24 cellular contexts compared by ENCODE assay signal in genomic region chr17:49976828-49977202, GRCh38. TPM values are rescaled to one million over a fixed set of nuclear protein-coding genes. Genes with fewer than 3 reads are reported as not detected.
A peak's percentile ranks its signal among the peaks of the same experiment; 100 is the strongest.
DNase-seq lines count a peak whose midpoint lies in the region; ATAC-seq, FAIRE-seq and TF ChIP-seq lines count a peak whose summit lies in the region.
"Had no signal": no experiment of that assay in that cellular context is flagged by ENCODE, and none has a peak within 500 bp of the region (broad histone marks: within the 10 kb centered on the region; RNA-seq: fewer than 3 reads in every experiment).

No MANE protein-coding gene starts in this region.

- in situ Hi-C loops in G401 (cut with HindIII; ENCODE audit: low sequenced_read_pairs), result loop anchor here (5.0 kb wide), 1 partner anchor 95 kb away; no protein-coding TSS in a partner anchor

- no CpG with 5 or more reads among the region's 4 CpGs for WGBS in neuronal stem cell (ENCODE audit: extremely low coverage in 2 of 2, insufficient read length in 2 of 2, insufficient replicate concordance in 1 of 2), 2 donors

- no peak overlapping the region for H3K4me3 ChIP-seq in bronchial epithelial cell (ENCODE audit: low read depth, low read length)
- no peak overlapping the region for H3K4me3 ChIP-seq in neuronal stem cell (ENCODE audit: low read length in 2 of 2)
- H3K4me3 ChIP-seq: BLaER1, GM12878, GM23248 had no signal

- H2AK5ac ChIP-seq in neuronal stem cell (ENCODE audit: low read depth, low read length), result no peak overlapping the region

- no peak overlapping the region for H2BK5ac ChIP-seq in neuronal stem cell (ENCODE audit: low read length)

- no peaks in the 10 kb centered on the region for H3K9me3 ChIP-seq in neuronal stem cell (replicated peaks in 1 of 2; ENCODE audit: control insufficient read depth in 2 of 2, insufficient read depth in 1 of 2, low read depth in 1 of 2, low read length in 2 of 2)
- H3K9me3 ChIP-seq: BLaER1 had no signal

- H3K4ac ChIP-seq in neuronal stem cell (ENCODE audit: low read length), result no peak overlapping the region

- no peak for TF ChIP-seq CTCF in bronchial epithelial cell (IDR thresholded peaks at IDR 0.05; ENCODE audit: insufficient read depth, low read length, severe bottlenecking)
- no peak for TF ChIP-seq CTCF in GM10248 (IDR thresholded peaks at IDR 0.05; ENCODE audit: control extremely low read depth, extremely low read depth, low read depth, missing control alignments)

- ATAC-seq in GM21526 (IDR thresholded peaks at IDR 0.05; ENCODE audit: low FRiP score, unreplicated experiment), result no peak
- ATAC-seq: GM12878 had no signal

- H2BK120ac ChIP-seq in neuronal stem cell (ENCODE audit: low read depth, low read length), result no peak overlapping the region

- DNase-seq in G401 (ENCODE audit: low spot score), result peak; percentile 45
- no peak for DNase-seq in HTR-8/SVneo (ENCODE audit: insufficient read length, low spot score)
- no peak for DNase-seq in bronchial epithelial cell (ENCODE audit: low read depth)
- DNase-seq in neuronal stem cell (ENCODE audit: low spot score), result no peak
- no peak for DNase-seq in activated effector memory CD4-positive, alpha-beta T cell treated with Interleukin-2 at 50 U/mL for 16 hours
- no peak for DNase-seq in NCI-H2171 (lab: John Stamatoyannopoulos, UW)
- no peak for DNase-seq in GM10248 (ENCODE audit: extremely low spot score)
- DNase-seq: 8988T; CD4-positive, alpha-beta memory T cell; DMS153; DND-41; EL; GDM1; GM23248; HCEC 1CT; HFFc6 had no signal

- no peak overlapping the region for H3K4me2 ChIP-seq in neuronal stem cell (ENCODE audit: insufficient read depth, low read length, poor library complexity, severe bottlenecking)

- H3K27me3 ChIP-seq in bronchial epithelial cell (ENCODE audit: control insufficient read depth, insufficient read depth, low read length) (peaks cover 20% of the 10 kb centered on the region), neuronal stem cell (ENCODE audit: control insufficient read depth in 3 of 3, insufficient read depth in 3 of 3, low read depth in 1 of 3, low read length in 3 of 3) (peaks cover 20 to 98% (median 33%) of the 10 kb centered on the region in 3 experiments)

- CTCF ChIA-PET in GM10248 (lab: Yijun Ruan, JAX), result interaction anchor here (0.9 to 5.1 kb wide), 6 partner anchors 12 to 111 kb away, joined by 3 to 47 read pairs (median 6); no protein-coding TSS in a partner anchor

- no peaks in the 10 kb centered on the region for H3K79me1 ChIP-seq in neuronal stem cell (ENCODE audit: low read depth, low read length)

- H2AFZ ChIP-seq in neuronal stem cell (ENCODE audit: low read length), result no peak overlapping the region
- H2AFZ ChIP-seq: GM23248 had no signal

- H4K8ac ChIP-seq in neuronal stem cell (ENCODE audit: low read depth, low read length), result no peak overlapping the region

- FAIRE-seq in HTR-8/SVneo (lab: Jason Lieb, UNC) (peak; percentile 40), bronchial epithelial cell (lab: Jason Lieb, UNC) (peak; percentile 28)
- FAIRE-seq: GM12878 had no signal

- no peak overlapping the region for H3K9ac ChIP-seq in neuronal stem cell (ENCODE audit: low read depth, low read length, poor library complexity)
- H3K9ac ChIP-seq: BLaER1, GM23248 had no signal

- no peak overlapping the region for H4K91ac ChIP-seq in neuronal stem cell (ENCODE audit: low read depth, low read length, poor library complexity)

- POLR2A ChIA-PET in GM10248 (lab: Yijun Ruan, JAX), result no interaction called here

- H3K27ac ChIP-seq in neuronal stem cell (replicated peaks; ENCODE audit: low read length), result no peak overlapping the region
- H3K27ac ChIP-seq: BLaER1, GM23248, HL-60 had no signal

- H3K14ac ChIP-seq in neuronal stem cell (ENCODE audit: low read length), result peak overlapping the region; percentile 1

- peaks cover 0 to 20% of the 10 kb centered on the region in 2 donors for H3K4me1 ChIP-seq in neuronal stem cell (ENCODE audit: control insufficient read depth in 2 of 2, insufficient read depth in 1 of 2, low read depth in 1 of 2, low read length in 2 of 2)

- no peak overlapping the region for H3K18ac ChIP-seq in neuronal stem cell (ENCODE audit: low read length)

- H3K36me3 ChIP-seq in bronchial epithelial cell (ENCODE audit: control insufficient read depth, insufficient read depth, low read length) (no peaks in the 10 kb centered on the region), neuronal stem cell (replicated peaks in 1 of 2; ENCODE audit: control insufficient read depth in 2 of 2, insufficient read depth in 2 of 2, low read length in 2 of 2) (no peaks in the 10 kb centered on the region)
- H3K36me3 ChIP-seq: BLaER1 had no signal

- H2BK12ac ChIP-seq in neuronal stem cell (ENCODE audit: low read length), result no peak overlapping the region

- H2BK15ac ChIP-seq in neuronal stem cell (ENCODE audit: low read length), result no peak overlapping the region

- no peak overlapping the region for H3K23ac ChIP-seq in neuronal stem cell (ENCODE audit: low read depth, low read length, poor library complexity)

RNA-seq across cellular contexts. Expression of gene DLX4, which starts 7.8 kb away (rescaled TPM):
- 22.6 and 23.7 TPM in 2 replicates for total RNA-seq in G401 (2014; rRNA removed; shearing (Covaris generic))
- total RNA-seq in bronchial epithelial cell, result not detected in 2 replicates
- 0.45 TPM for polyA plus RNA-seq in neuronal stem cell (2013, experiment 1 of 2)
- 0.61 TPM for polyA plus RNA-seq in neuronal stem cell (2013, experiment 2 of 2)
- total RNA-seq: GM23248, HFFc6 had no signal
- polyA plus RNA-seq: IgD-negative memory B cell had no signal

RNA-seq across cellular contexts. Expression of gene DLX3, which starts 18.2 kb away (rescaled TPM):
- 6.3 and 11.2 TPM in 2 replicates for total RNA-seq in G401 (2014; rRNA removed; shearing (Covaris generic))
- total RNA-seq in bronchial epithelial cell, result 0.13 TPM in 1 of 2 replicates, not detected in the other
- polyA plus RNA-seq in neuronal stem cell (2013, experiment 1 of 2), result 1.2 TPM
- 1.1 TPM for polyA plus RNA-seq in neuronal stem cell (2013, experiment 2 of 2)
- total RNA-seq: A673; CD4-positive, alpha-beta memory T cell; GM12878; HFFc6 had no signal
- polyA plus RNA-seq: AG04450; CD14-positive monocyte; CD4-positive, alpha-beta memory T cell; GM12878; IgD-negative memory B cell had no signal

Comparison
In these comparisons a context has a peak if more than half of its experiments do, and no peak if none do; other contexts are left out.
1. RNA of gene DLX4, which starts 7.8 kb away (total RNA-seq): 22.6 to 23.7 TPM in G401; not detected in bronchial epithelial cell; every median in the first group is over 10 times any median in the second.